Comparison of ENCODE assay signal across 11 cellular contexts in genomic region chr13:113784645-113785024, GRCh38.
"Had no signal": no experiment of that assay in that cellular context is flagged by ENCODE, and none has a peak within 500 bp of the region (broad histone marks: within the 10 kb centered on the region; RNA-seq: fewer than 3 reads in every experiment).

No MANE protein-coding gene starts in this region.

- H3K4me1 ChIP-seq: parathyroid adenoma, thyroid gland, uterus had no signal

- ATAC-seq: left colon; naive thymus-derived CD4-positive, alpha-beta T cell; stimulated activated memory B cell treated with anti-CD40 and anti-IgM and Interleukin-4, amounts not matched to agents 10 μg/mL and 1 μg/mL and 100 μg/mL, for 72 hours had no signal

- H3K27ac ChIP-seq: parathyroid adenoma, thyroid gland, uterus had no signal

- H3K36me3 ChIP-seq: thyroid gland, uterus had no signal

- H3K4me3 ChIP-seq: lung, thyroid gland, uterus had no signal

- H3K27me3 ChIP-seq: thyroid gland, uterus had no signal

- H3K9ac ChIP-seq: parathyroid adenoma had no signal

- H3K79me2 ChIP-seq: parathyroid adenoma had no signal

- H3K9me3 ChIP-seq: thyroid gland, uterus had no signal

- H2AFZ ChIP-seq: parathyroid adenoma had no signal

- DNase-seq: activated CD4-positive, alpha-beta T cell treated with anti-CD3 and anti-CD28 coated beads, Interleukin-2, amount 50 U/mL, for 1 hour; activated CD8-positive, alpha-beta memory T cell treated with anti-CD3 and anti-CD28 coated beads for 24 hours; activated naive CD4-positive, alpha-beta T cell; naive thymus-derived CD4-positive, alpha-beta T cell; T-helper 9 cell; thyroid gland; uterus had no signal
